ENCODE assay signal across 10 cellular contexts in genomic region chr15:91941871-91942270, GRCh38.
DNase-seq lines count a peak whose midpoint lies in the region; ATAC-seq, FAIRE-seq and TF ChIP-seq lines count a peak whose summit lies in the region.
"Had no signal": no experiment of that assay in that cellular context is flagged by ENCODE, and none has a peak within 500 bp of the region (broad histone marks: within the 10 kb centered on the region; RNA-seq: fewer than 3 reads in every experiment).

No MANE protein-coding gene starts in this region.

- dilution Hi-C loops in mammary epithelial cell (cut with HindIII; ENCODE audit: low sequenced_read_pairs): loop anchor here (10.0 kb wide), 1 partner anchor 77 kb away; no protein-coding TSS in a partner anchor

- ATAC-seq in lower lobe of right lung (no peak), HG03097 (IDR thresholded peaks at IDR 0.05; ENCODE audit: low FRiP score, unreplicated experiment) (no peak)

- no peaks in the 10 kb centered on the region for H3K79me2 ChIP-seq in GM23248 (ENCODE audit: insufficient read depth)
- peaks cover 78% of the 10 kb centered on the region for H3K79me2 ChIP-seq in mammary epithelial cell (ENCODE audit: insufficient read depth, low read length)

- peaks cover 11% of the 10 kb centered on the region; the same call in 1 of the 2 replicates for H3F3A ChIP-seq in GM23248 (ENCODE audit: insufficient read depth)

- H3K4me3 ChIP-seq in A673 (ENCODE audit: low read depth, low read length, poor library complexity, severe bottlenecking): no peak overlapping the region
- no peak overlapping the region for H3K4me3 ChIP-seq in GM23248
- no peak overlapping the region for H3K4me3 ChIP-seq in mammary epithelial cell (replicated peaks in 1 of 3; ENCODE audit: insufficient read depth in 1 of 3, low read depth in 2 of 3, low read length in 3 of 3)
- H3K4me3 ChIP-seq in lower lobe of right lung: no peak overlapping the region

- CTCF ChIA-PET in A673 (lab: Charles Lee) (interaction anchor here (0.5 to 0.7 kb wide), 2 partner anchors 639 to 892 kb away, joined by 3 read pairs; no protein-coding TSS in a partner anchor), mammary epithelial cell (lab: Charles Lee; ENCODE audit: low non-redundant PET) (interaction anchor here (0.5 to 2.0 kb wide), 7 partner anchors 51 to 534 kb away, joined by 4 to 25 read pairs (median 6); partner anchors contain the start of gene SLCO3A1)

- DNase-seq in A673 (ENCODE audit: low spot score): peak; percentile 23
- peak; percentile 32 for DNase-seq in GM23248
- DNase-seq in mammary epithelial cell: no peak
- DNase-seq in lower lobe of right lung: no peak
- no peak for DNase-seq in stimulated activated naive CD4-positive, alpha-beta T cell treated with Interleukin-2 at 50 U/mL for 16 hours (lab: John Stamatoyannopoulos, UW)
- no peak for DNase-seq in RCC 7860 (ENCODE audit: low spot score)
- no peak for DNase-seq in urothelium cell line (ENCODE audit: low spot score)
- DNase-seq: activated CD4-positive, alpha-beta T cell treated with anti-CD3 and anti-CD28 coated beads for 48 hours; NCI-H69 had no signal

- 39 to 43% methylated on average over 3 of the region's 3 CpGs for WGBS in GM23248 (ENCODE audit: low coverage in 1 of 2, low lambda C conversion rate in 2 of 2, missing lambda C conversion rate in 2 of 2), 2 experiments
- 86% methylated on average over 3 of the region's 3 CpGs for WGBS in mammary epithelial cell (ENCODE audit: low coverage, missing lambda C conversion rate)

- H3K27me3 ChIP-seq in A673 (replicated peaks; ENCODE audit: insufficient read depth, low read depth, low read length, poor library complexity) (no peaks in the 10 kb centered on the region), GM23248 (replicated peaks; ENCODE audit: insufficient read depth) (no peaks in the 10 kb centered on the region), mammary epithelial cell (ENCODE audit: insufficient read depth, low read length) (no peaks in the 10 kb centered on the region), lower lobe of right lung (ENCODE audit: low read depth) (no peaks in the 10 kb centered on the region)

- H3K27ac ChIP-seq in A673 (ENCODE audit: low read depth, low read length, poor library complexity, severe bottlenecking) (no peak overlapping the region), GM23248 (no peak overlapping the region), mammary epithelial cell (ENCODE audit: insufficient read depth, low read depth, low read length) (peak overlapping the region; percentile 96), lower lobe of right lung (peak overlapping the region; percentile 83)

- peaks cover 24% of the 10 kb centered on the region for H3K4me1 ChIP-seq in A673 (ENCODE audit: insufficient read depth, low read length, poor library complexity, severe bottlenecking)
- peaks cover 13% of the 10 kb centered on the region for H3K4me1 ChIP-seq in GM23248 (ENCODE audit: insufficient read depth)
- peaks cover 48% of the 10 kb centered on the region for H3K4me1 ChIP-seq in mammary epithelial cell (ENCODE audit: insufficient read depth, low read length)
- H3K4me1 ChIP-seq in lower lobe of right lung: peaks cover 88% of the 10 kb centered on the region

- TF ChIP-seq CTCF in A673 (conservative IDR thresholded peaks at IDR 0.05; ENCODE audit: low read depth, low read length) (no peak), mammary epithelial cell (conservative IDR thresholded peaks at IDR 0.05 in 1 of 2, IDR thresholded peaks at IDR 0.05 in 1 of 2; ENCODE audit: extremely low read depth in 1 of 2, insufficient read depth in 1 of 2, low read depth in 1 of 2, low read length in 2 of 2) (peak in 1 of 2 donors; percentile 26), lower lobe of right lung (IDR thresholded peaks at IDR 0.05) (no peak)

- H3K4me2 ChIP-seq in GM23248 (ENCODE audit: unreplicated experiment) (no peak overlapping the region), mammary epithelial cell (ENCODE audit: insufficient read depth, low read depth, low read length) (peak overlapping the region; percentile 54)

- H3K9ac ChIP-seq in GM23248: no peak overlapping the region
- peak overlapping the region; percentile 70 for H3K9ac ChIP-seq in mammary epithelial cell (ENCODE audit: insufficient read depth, low read length)

- H4K20me1 ChIP-seq in GM23248 (ENCODE audit: insufficient read depth) (no peaks in the 10 kb centered on the region), mammary epithelial cell (ENCODE audit: insufficient read depth, low read length) (no peaks in the 10 kb centered on the region)

- POLR2A ChIA-PET in A673 (lab: Charles Lee; ENCODE audit: low non-redundant PET): interaction anchor here (0.7 kb wide), 1 partner anchor 46 kb away, joined by 3 read pairs; no protein-coding TSS in a partner anchor

- no TSS peak for BruUV-seq in A673 (replicated peaks; lab: Mats Ljungman, UMichigan)
- no TSS peak for BruUV-seq in mammary epithelial cell (replicated peaks; lab: Mats Ljungman, UMichigan)

- FAIRE-seq in RCC 7860 (lab: Jason Lieb, UNC) (no peak), urothelium cell line (lab: Jason Lieb, UNC) (no peak)

- no peak overlapping the region for H2AFZ ChIP-seq in GM23248
- H2AFZ ChIP-seq in mammary epithelial cell (ENCODE audit: low read depth, low read length): no peak overlapping the region

- H3K9me2 ChIP-seq in GM23248 (ENCODE audit: insufficient read depth): no peaks in the 10 kb centered on the region

- in situ Hi-C loops in GM23248 (cut with MboI): no loop called here
- in situ Hi-C loops in mammary epithelial cell (cut with MboI; ENCODE audit: low sequenced_read_pairs in 2 of 2): loop anchor here (5.0 to 10.0 kb wide), 3 partner anchors 45 to 87 kb away; partner anchors contain the start of gene SLCO3A1 (in 1 of the 2)

- no peaks in the 10 kb centered on the region for H3K9me3 ChIP-seq in A673 (ENCODE audit: low read depth, low read length, poor library complexity, severe bottlenecking)
- no peaks in the 10 kb centered on the region for H3K9me3 ChIP-seq in GM23248 (ENCODE audit: low read depth)
- no peaks in the 10 kb centered on the region for H3K9me3 ChIP-seq in mammary epithelial cell (replicated peaks; ENCODE audit: insufficient read depth, low read length)
- no peaks in the 10 kb centered on the region for H3K9me3 ChIP-seq in lower lobe of right lung

- intact Hi-C loops in A673 (cut with micrococcal nuclease; ENCODE audit: unreplicated experiment) (loop anchor here (5.0 kb wide), 1 partner anchor 640 kb away; no protein-coding TSS in a partner anchor), mammary epithelial cell (cut with micrococcal nuclease) (loop anchor here (1.0 to 5.0 kb wide), 7 partner anchors 31 to 639 kb away; partner anchors contain the start of gene SLCO3A1), lower lobe of right lung (cut with DNase I) (no loop called here)

- H3K36me3 ChIP-seq in A673 (ENCODE audit: insufficient read depth, low read length, poor library complexity, severe bottlenecking) (no peaks in the 10 kb centered on the region), GM23248 (ENCODE audit: low read depth) (no peaks in the 10 kb centered on the region), mammary epithelial cell (ENCODE audit: insufficient read depth, low read length) (no peaks in the 10 kb centered on the region), lower lobe of right lung (no peaks in the 10 kb centered on the region)

Comparison
In these comparisons a context has a peak if more than half of its experiments do, and no peak if none do; other contexts are left out.
1. DNase-seq: peak in A673 (single experiment) and GM23248 (single experiment); none in mammary epithelial cell (single experiment), lower lobe of right lung (single experiment), stimulated activated naive CD4-positive, alpha-beta T cell treated with Interleukin-2 at 50 U/mL for 16 hours (single experiment), RCC 7860 (single experiment) and urothelium cell line (single experiment).
2. H3K27ac ChIP-seq: peak in mammary epithelial cell (single experiment) and lower lobe of right lung (single experiment); none in A673 (single experiment) and GM23248 (single experiment).